Comparison of ENCODE assay signal across 21 cellular contexts in genomic region chr17:50136096-50136687, GRCh38. TPM values are rescaled to one million over a fixed set of nuclear protein-coding genes. Genes with fewer than 3 reads are reported as not detected.
DNase-seq lines count a peak whose midpoint lies in the region; ATAC-seq, FAIRE-seq and TF ChIP-seq lines count a peak whose summit lies in the region.
"Had no signal": no experiment of that assay in that cellular context is flagged by ENCODE, and none has a peak within 500 bp of the region (broad histone marks: within the 10 kb centered on the region; RNA-seq: fewer than 3 reads in every experiment).

No MANE protein-coding gene starts in this region.

- no peak for DNase-seq in T-helper 2 cell treated with Interferon-gamma antibody and Interleukin-4, amounts not matched to agents 5 μg/mL and 100 μg/mL, for 36 hours (ENCODE audit: low spot score)
- DNase-seq in T-helper 2 cell (no peak), HepG2 (ENCODE audit: low spot score) (no peak), right lobe of liver (no peak), memory B cell (ENCODE audit: low spot score in 2 of 2) (no peak), NCI-H226 (no peak), NOMO-1 (lab: John Stamatoyannopoulos, UW; ENCODE audit: unreplicated experiment in 2 of 2) (no peak), chondrocyte (ENCODE audit: low spot score) (no peak)
- DNase-seq: GM23248, H9, KG1, NCI-H1092 treated with DMSO at 0.1 percent for 48 hours, NCI-H1436 treated with DMSO at 0.1 percent for 48 hours, NCI-H1930, NCI-H510A, SIG-M5 had no signal

- peaks cover 75% of the 10 kb centered on the region for H3K36me3 Mint-ChIP-seq in T-helper 2 cell treated with Interferon-gamma antibody and Interleukin-4, amounts not matched to agents 5 μg/mL and 100 μg/mL, for 36 hours (ENCODE audit: low read depth)
- H3K36me3 Mint-ChIP-seq in memory B cell (peaks cover 36% of the 10 kb centered on the region), chondrocyte (ENCODE audit: low read depth) (peaks cover 45% of the 10 kb centered on the region)

- H3K27me3 ChIP-seq in HepG2 (ENCODE audit: control insufficient read depth in 1 of 2, insufficient read depth in 2 of 2, low read length in 2 of 2), result no peaks in the 10 kb centered on the region
- H3K27me3 ChIP-seq in right lobe of liver, result no peaks in the 10 kb centered on the region

- no peak overlapping the region for H3K9ac ChIP-seq in HepG2 (ENCODE audit: insufficient read depth, low read depth, low read length)
- H3K9ac ChIP-seq: BLaER1 treated with 17β-estradiol and CSF1 and Interleukin-3, amounts not matched to agents 10 nM and 100 nM; GM23248 had no signal

- H4K20me1 ChIP-seq in HepG2 (ENCODE audit: insufficient read depth, low read length), result peaks cover 6% of the 10 kb centered on the region; the same call in 1 of the 2 replicates

- no TSS peak for BruUV-seq in HepG2 (replicated peaks; lab: Mats Ljungman, UMichigan)

- in situ Hi-C loops in HepG2 (cut with HindIII; ENCODE audit: extremely low pct_ligation_motif_present, low pct_unique_long_range_greater_than_20kb), result no loop called here

- WGBS in HepG2 (ENCODE audit: low lambda C conversion rate), result 98% methylated on average over 11 of the region's 11 CpGs
- WGBS in right lobe of liver (ENCODE audit: insufficient coverage, low coverage, low lambda C conversion rate, missing lambda C conversion rate), result 100% methylated on average over 3 of the region's 11 CpGs

- H3K27ac Mint-ChIP-seq in T-helper 2 cell treated with Interferon-gamma antibody and Interleukin-4, amounts not matched to agents 5 μg/mL and 100 μg/mL, for 36 hours, result peak overlapping the region; percentile 45
- H3K27ac Mint-ChIP-seq in memory B cell (peak overlapping the region; percentile 85), chondrocyte (ENCODE audit: unreplicated experiment) (no peak overlapping the region)

- H3K4me3 Mint-ChIP-seq in T-helper 2 cell treated with Interferon-gamma antibody and Interleukin-4, amounts not matched to agents 5 μg/mL and 100 μg/mL, for 36 hours, result no peak overlapping the region
- H3K4me3 Mint-ChIP-seq in memory B cell, result no peak overlapping the region
- H3K4me3 Mint-ChIP-seq in chondrocyte (ENCODE audit: unreplicated experiment), result no peak overlapping the region
- H3K4me3 Mint-ChIP-seq: CD4-positive, alpha-beta memory T cell; H9 had no signal

- ATAC-seq in HepG2 (no peak), right lobe of liver (no peak), memory B cell (ENCODE audit: low read depth) (no peak)

- TF ChIP-seq POLR2A in HepG2 (IDR thresholded peaks at IDR 0.05; ENCODE audit: insufficient read depth in 1 of 2, low read depth in 2 of 2, low read length in 2 of 2) (no peak), right lobe of liver (IDR thresholded peaks at IDR 0.05) (no peak)

- H3K4me1 Mint-ChIP-seq in T-helper 2 cell treated with Interferon-gamma antibody and Interleukin-4, amounts not matched to agents 5 μg/mL and 100 μg/mL, for 36 hours (ENCODE audit: low read depth), result peaks cover 36% of the 10 kb centered on the region
- H3K4me1 Mint-ChIP-seq in memory B cell (peaks cover 35% of the 10 kb centered on the region), chondrocyte (ENCODE audit: low read depth) (peaks cover 35% of the 10 kb centered on the region)

- H3K9me3 ChIP-seq in HepG2 (ENCODE audit: low read length) (no peaks in the 10 kb centered on the region), right lobe of liver (no peaks in the 10 kb centered on the region)
- H3K9me3 ChIP-seq: BLaER1 treated with 17β-estradiol and CSF1 and Interleukin-3, amounts not matched to agents 10 nM and 100 nM had no signal

- no peak overlapping the region for H3K4me2 ChIP-seq in HepG2 (ENCODE audit: low read depth, low read length)
- H3K4me2 ChIP-seq: BLaER1 treated with 17β-estradiol and CSF1 and Interleukin-3, amounts not matched to agents 10 nM and 100 nM had no signal

- H3K9me3 Mint-ChIP-seq in T-helper 2 cell treated with Interferon-gamma antibody and Interleukin-4, amounts not matched to agents 5 μg/mL and 100 μg/mL, for 36 hours, result no peaks in the 10 kb centered on the region
- no peaks in the 10 kb centered on the region for H3K9me3 Mint-ChIP-seq in memory B cell
- H3K9me3 Mint-ChIP-seq in chondrocyte (ENCODE audit: low read depth), result no peaks in the 10 kb centered on the region
- H3K9me3 Mint-ChIP-seq: H9 had no signal

- no peak overlapping the region for H2AFZ ChIP-seq in HepG2 (ENCODE audit: low read length)
- H2AFZ ChIP-seq: GM23248 had no signal

- H3K4me1 ChIP-seq in HepG2 (ENCODE audit: insufficient read depth, low read length) (peaks cover 39% of the 10 kb centered on the region), right lobe of liver (peaks cover 0 to 9% (median 0%) of the 10 kb centered on the region in 4 donors)

- H3K27me3 Mint-ChIP-seq in T-helper 2 cell treated with Interferon-gamma antibody and Interleukin-4, amounts not matched to agents 5 μg/mL and 100 μg/mL, for 36 hours (ENCODE audit: low read depth), result no peaks in the 10 kb centered on the region
- H3K27me3 Mint-ChIP-seq in memory B cell, result peaks cover 1% of the 10 kb centered on the region
- no peaks in the 10 kb centered on the region for H3K27me3 Mint-ChIP-seq in chondrocyte (ENCODE audit: low read depth)

- TF ChIP-seq CTCF in HepG2 (CRISPR knock-in tag; IDR thresholded peaks at IDR 0.05), result no peak
- TF ChIP-seq CTCF in right lobe of liver (IDR thresholded peaks at IDR 0.05), result no peak
- no peak for TF ChIP-seq CTCF in chondrocyte (IDR thresholded peaks at IDR 0.05)

- POLR2A ChIA-PET in HepG2 (lab: Yijun Ruan, JAX), result no interaction called here

- CTCF ChIA-PET in HepG2 (lab: Yijun Ruan, JAX; ENCODE audit: low intra/inter-chr PET ratio, low total read pairs), result no interaction called here

- intact Hi-C loops in HepG2 (cut with micrococcal nuclease; ENCODE audit: unreplicated experiment), result no loop called here
- intact Hi-C loops in right lobe of liver (cut with DNase I), result no loop called here

- H3K36me3 ChIP-seq in HepG2 (replicated peaks in 1 of 2; ENCODE audit: control insufficient read depth in 1 of 2, insufficient read depth in 2 of 2, low read length in 2 of 2) (peaks cover 34 to 44% of the 10 kb centered on the region in 2 experiments; a peak in 4 of 5 replicates), right lobe of liver (peaks cover 5 to 50% (median 11%) of the 10 kb centered on the region in 4 donors)

- TF ChIP-seq RAD21 in HepG2 (CRISPR knock-in tag; IDR thresholded peaks at IDR 0.05), result no peak

- no peak for TF ChIP-seq EP300 in HepG2 (IDR thresholded peaks at IDR 0.05; ENCODE audit: low read depth in 2 of 2, low read length in 2 of 2)
- no peak for TF ChIP-seq EP300 in HepG2 (CRISPR knock-in tag; IDR thresholded peaks at IDR 0.05; ENCODE audit: borderline replicate concordance)

- no peak overlapping the region for H3K4me3 ChIP-seq in HepG2 (replicated peaks in 1 of 3; ENCODE audit: insufficient read depth in 1 of 3, low read depth in 2 of 3, low read length in 3 of 3)
- no peak overlapping the region for H3K4me3 ChIP-seq in right lobe of liver
- H3K4me3 ChIP-seq: BLaER1 treated with 17β-estradiol and CSF1 and Interleukin-3, amounts not matched to agents 10 nM and 100 nM; GM23248 had no signal

- no peaks in the 10 kb centered on the region for H3K79me2 ChIP-seq in HepG2 (ENCODE audit: insufficient read depth, low read length)

- H3K27ac ChIP-seq in HepG2 (ENCODE audit: extremely low read length, insufficient read depth, low read length) (no peak overlapping the region), right lobe of liver (no peak overlapping the region)
- H3K27ac ChIP-seq: 22Rv1; BLaER1 treated with 17β-estradiol and CSF1 and Interleukin-3, amounts not matched to agents 10 nM and 100 nM; GM23248 had no signal

- FAIRE-seq in HepG2 (lab: Jason Lieb, UNC), result no peak
- FAIRE-seq: GM12892 had no signal

RNA-seq across cellular contexts. Expression of gene SAMD14, which starts 6.2 kb away (rescaled TPM):
- total RNA-seq in HepG2 (2016; rRNA removed; fragmentation: Illumina TruSeq; extraction: Trizol) (0.07 TPM in 1 of 2 replicates, not detected in the other), right lobe of liver (1 to 10 TPM in 2 of 6 experiments, under 1 TPM in 3, not detected in 1; 0.50 to 3.8 (median 0.77) TPM), chondrocyte (26.0 to 29.4 TPM (median 27.6 TPM) in 3 replicates)
- 0.18 and 0.20 TPM in 2 replicates for total RNA-seq in HepG2 (2016; cell fraction: cytosol; rRNA removed; fragmentation: Illumina TruSeq; extraction: Trizol; ENCODE audit: low read depth)
- total RNA-seq in HepG2 (2016; cell fraction: insoluble cytoplasmic fraction; rRNA removed; fragmentation: Illumina TruSeq; extraction: Trizol), result 0.04 TPM in 1 of 2 replicates, not detected in the other
- total RNA-seq in HepG2 (2016; cell fraction: membrane; rRNA removed; fragmentation: Illumina TruSeq; extraction: Trizol), result 0.09 and 0.14 TPM in 2 replicates
- total RNA-seq in HepG2 (2016; cell fraction: nucleus; rRNA removed; fragmentation: Illumina TruSeq; extraction: Trizol), result 0.09 TPM in 2 replicates
- 0.22 TPM in 1 of 2 replicates, not detected in the other for polyA plus RNA-seq in HepG2 (2011; rRNA removed)
- 0.01 and 0.04 TPM in 2 replicates for polyA plus RNA-seq in HepG2 (2011; cell fraction: cytosol; rRNA removed)
- 0.24 and 0.29 TPM in 2 replicates for polyA plus RNA-seq in HepG2 (2011; cell fraction: nucleus; rRNA removed)
- polyA plus RNA-seq in HepG2 (2012), result 0.08 and 0.11 TPM in 2 replicates
- not detected in 2 replicates for polyA plus RNA-seq in HepG2 (2016; cell fraction: cytosol; fragmentation: Illumina TruSeq; extraction: Trizol; ENCODE audit: low read depth)
- polyA plus RNA-seq in HepG2 (2016; cell fraction: insoluble cytoplasmic fraction; fragmentation: Illumina TruSeq; extraction: Trizol; ENCODE audit: low read depth), result 0.16 TPM in 1 of 2 replicates, not detected in the other
- 0.19 TPM in 2 replicates for polyA plus RNA-seq in HepG2 (2016; cell fraction: membrane; fragmentation: Illumina TruSeq; extraction: Trizol; ENCODE audit: low read depth)
- 0.53 TPM in 1 of 2 replicates, not detected in the other for polyA plus RNA-seq in HepG2 (2016; cell fraction: nucleus; fragmentation: Illumina TruSeq; extraction: Trizol; ENCODE audit: insufficient read depth, low read depth)
- 0.28 and 0.30 TPM in 2 replicates for polyA minus RNA-seq in HepG2 (2011; rRNA and poly(A)+ RNA removed; ENCODE audit: low replicate concordance)
- 0.09 and 0.20 TPM in 2 replicates for polyA minus RNA-seq in HepG2 (2011; cell fraction: cytosol; rRNA and poly(A)+ RNA removed)
- polyA minus RNA-seq in HepG2 (2011; cell fraction: nucleus; rRNA and poly(A)+ RNA removed), result 0.39 and 0.99 TPM in 2 replicates
- total RNA-seq: HT1080 had no signal

RNA-seq across cellular contexts. Expression of gene PPP1R9B, which starts 14.3 kb away (rescaled TPM):
- total RNA-seq in HepG2 (2016; rRNA removed; fragmentation: Illumina TruSeq; extraction: Trizol), result 11.0 and 15.8 TPM in 2 replicates
- 1.3 and 1.6 TPM in 2 replicates for total RNA-seq in HepG2 (2016; cell fraction: cytosol; rRNA removed; fragmentation: Illumina TruSeq; extraction: Trizol; ENCODE audit: low read depth)
- 8.3 and 16.2 TPM in 2 replicates for total RNA-seq in HepG2 (2016; cell fraction: insoluble cytoplasmic fraction; rRNA removed; fragmentation: Illumina TruSeq; extraction: Trizol)
- total RNA-seq in HepG2 (2016; cell fraction: membrane; rRNA removed; fragmentation: Illumina TruSeq; extraction: Trizol), result 7.0 and 7.3 TPM in 2 replicates
- total RNA-seq in HepG2 (2016; cell fraction: nucleus; rRNA removed; fragmentation: Illumina TruSeq; extraction: Trizol), result 10.9 and 13.5 TPM in 2 replicates
- 8.7 and 9.4 TPM in 2 replicates for polyA plus RNA-seq in HepG2 (2011; rRNA removed)
- polyA plus RNA-seq in HepG2 (2011; cell fraction: cytosol; rRNA removed), result 7.4 and 9.0 TPM in 2 replicates
- polyA plus RNA-seq in HepG2 (2011; cell fraction: nucleus; rRNA removed), result 13.1 and 16.4 TPM in 2 replicates
- polyA plus RNA-seq in HepG2 (2012), result 9.8 and 11.6 TPM in 2 replicates
- polyA plus RNA-seq in HepG2 (2016; cell fraction: cytosol; fragmentation: Illumina TruSeq; extraction: Trizol; ENCODE audit: low read depth), result 1.2 and 1.4 TPM in 2 replicates
- polyA plus RNA-seq in HepG2 (2016; cell fraction: insoluble cytoplasmic fraction; fragmentation: Illumina TruSeq; extraction: Trizol; ENCODE audit: low read depth), result 14.2 and 17.2 TPM in 2 replicates
- 7.2 TPM in 2 replicates for polyA plus RNA-seq in HepG2 (2016; cell fraction: membrane; fragmentation: Illumina TruSeq; extraction: Trizol; ENCODE audit: low read depth)
- 35.0 and 35.2 TPM in 2 replicates for polyA plus RNA-seq in HepG2 (2016; cell fraction: nucleus; fragmentation: Illumina TruSeq; extraction: Trizol; ENCODE audit: insufficient read depth, low read depth)
- polyA minus RNA-seq in HepG2 (2011; rRNA and poly(A)+ RNA removed; ENCODE audit: low replicate concordance), result 15.4 and 32.3 TPM in 2 replicates
- 7.3 and 11.8 TPM in 2 replicates for polyA minus RNA-seq in HepG2 (2011; cell fraction: cytosol; rRNA and poly(A)+ RNA removed)
- polyA minus RNA-seq in HepG2 (2011; cell fraction: nucleus; rRNA and poly(A)+ RNA removed), result 7.8 and 9.3 TPM in 2 replicates
- total RNA-seq in right lobe of liver, result 10 to 100 TPM in 5 of 6 experiments, 1 to 10 TPM in 1; 9.9 to 18.1 (median 12.0) TPM
- total RNA-seq in chondrocyte, result 75.4 to 84.2 TPM (median 79.3 TPM) in 3 replicates

RNA-seq across cellular contexts. Expression of gene SGCA, which starts 29.6 kb away (rescaled TPM):
- total RNA-seq in HepG2 (2016; rRNA removed; fragmentation: Illumina TruSeq; extraction: Trizol) (not detected in 2 replicates), right lobe of liver (1 to 10 TPM in 4 of 6 experiments, under 1 TPM in 2; 0.48 to 2.8 (median 1.6) TPM), chondrocyte (0.85 to 5.5 TPM (median 1.3 TPM) in 3 replicates)
- total RNA-seq in HepG2 (2016; cell fraction: cytosol; rRNA removed; fragmentation: Illumina TruSeq; extraction: Trizol; ENCODE audit: low read depth), result not detected in 2 replicates
- not detected in 2 replicates for total RNA-seq in HepG2 (2016; cell fraction: insoluble cytoplasmic fraction; rRNA removed; fragmentation: Illumina TruSeq; extraction: Trizol)
- total RNA-seq in HepG2 (2016; cell fraction: membrane; rRNA removed; fragmentation: Illumina TruSeq; extraction: Trizol), result not detected in 2 replicates
- total RNA-seq in HepG2 (2016; cell fraction: nucleus; rRNA removed; fragmentation: Illumina TruSeq; extraction: Trizol), result not detected in 2 replicates
- polyA plus RNA-seq in HepG2 (2011; rRNA removed), result not detected in 2 replicates
- polyA plus RNA-seq in HepG2 (2011; cell fraction: cytosol; rRNA removed), result not detected in 2 replicates
- polyA plus RNA-seq in HepG2 (2011; cell fraction: nucleus; rRNA removed), result 0.42 TPM in 1 of 2 replicates, not detected in the other
- not detected in 2 replicates for polyA plus RNA-seq in HepG2 (2012)
- polyA plus RNA-seq in HepG2 (2016; cell fraction: cytosol; fragmentation: Illumina TruSeq; extraction: Trizol; ENCODE audit: low read depth), result not detected in 2 replicates
- not detected in 2 replicates for polyA plus RNA-seq in HepG2 (2016; cell fraction: insoluble cytoplasmic fraction; fragmentation: Illumina TruSeq; extraction: Trizol; ENCODE audit: low read depth)
- polyA plus RNA-seq in HepG2 (2016; cell fraction: membrane; fragmentation: Illumina TruSeq; extraction: Trizol; ENCODE audit: low read depth), result not detected in 2 replicates
- polyA plus RNA-seq in HepG2 (2016; cell fraction: nucleus; fragmentation: Illumina TruSeq; extraction: Trizol; ENCODE audit: insufficient read depth, low read depth), result not detected in 2 replicates
- polyA minus RNA-seq in HepG2 (2011; rRNA and poly(A)+ RNA removed; ENCODE audit: low replicate concordance), result 0.19 TPM in 1 of 2 replicates, not detected in the other
- not detected in 2 replicates for polyA minus RNA-seq in HepG2 (2011; cell fraction: cytosol; rRNA and poly(A)+ RNA removed)
- not detected in 2 replicates for polyA minus RNA-seq in HepG2 (2011; cell fraction: nucleus; rRNA and poly(A)+ RNA removed)
- total RNA-seq: CD4-positive, alpha-beta memory T cell; GM23248; HT1080 had no signal
- polyA plus RNA-seq: CD4-positive, alpha-beta memory T cell had no signal

RNA-seq across cellular contexts. Expression of gene PDK2, which starts 41.0 kb away (rescaled TPM):
- 18.5 and 19.2 TPM in 2 replicates for total RNA-seq in HepG2 (2016; rRNA removed; fragmentation: Illumina TruSeq; extraction: Trizol)
- 6.4 and 13.9 TPM in 2 replicates for total RNA-seq in HepG2 (2016; cell fraction: cytosol; rRNA removed; fragmentation: Illumina TruSeq; extraction: Trizol; ENCODE audit: low read depth)
- total RNA-seq in HepG2 (2016; cell fraction: insoluble cytoplasmic fraction; rRNA removed; fragmentation: Illumina TruSeq; extraction: Trizol), result 16.2 and 19.8 TPM in 2 replicates
- total RNA-seq in HepG2 (2016; cell fraction: membrane; rRNA removed; fragmentation: Illumina TruSeq; extraction: Trizol), result 10.9 and 11.9 TPM in 2 replicates
- 10.9 and 12.5 TPM in 2 replicates for total RNA-seq in HepG2 (2016; cell fraction: nucleus; rRNA removed; fragmentation: Illumina TruSeq; extraction: Trizol)
- polyA plus RNA-seq in HepG2 (2011; rRNA removed), result 59.7 and 66.6 TPM in 2 replicates
- 33.2 and 46.3 TPM in 2 replicates for polyA plus RNA-seq in HepG2 (2011; cell fraction: cytosol; rRNA removed)
- 86.5 and 102 TPM in 2 replicates for polyA plus RNA-seq in HepG2 (2011; cell fraction: nucleus; rRNA removed)
- polyA plus RNA-seq in HepG2 (2012), result 17.2 and 27.4 TPM in 2 replicates
- polyA plus RNA-seq in HepG2 (2016; cell fraction: cytosol; fragmentation: Illumina TruSeq; extraction: Trizol; ENCODE audit: low read depth), result 9.3 and 10.8 TPM in 2 replicates
- 22.3 and 32.8 TPM in 2 replicates for polyA plus RNA-seq in HepG2 (2016; cell fraction: insoluble cytoplasmic fraction; fragmentation: Illumina TruSeq; extraction: Trizol; ENCODE audit: low read depth)
- 12.0 and 14.3 TPM in 2 replicates for polyA plus RNA-seq in HepG2 (2016; cell fraction: membrane; fragmentation: Illumina TruSeq; extraction: Trizol; ENCODE audit: low read depth)
- 21.9 and 24.6 TPM in 2 replicates for polyA plus RNA-seq in HepG2 (2016; cell fraction: nucleus; fragmentation: Illumina TruSeq; extraction: Trizol; ENCODE audit: insufficient read depth, low read depth)
- 111 and 113 TPM in 2 replicates for polyA minus RNA-seq in HepG2 (2011; rRNA and poly(A)+ RNA removed; ENCODE audit: low replicate concordance)
- polyA minus RNA-seq in HepG2 (2011; cell fraction: cytosol; rRNA and poly(A)+ RNA removed), result 22.7 and 28.5 TPM in 2 replicates
- polyA minus RNA-seq in HepG2 (2011; cell fraction: nucleus; rRNA and poly(A)+ RNA removed), result 44.5 and 48.7 TPM in 2 replicates
- total RNA-seq in right lobe of liver, result 10 to 100 TPM; 25.0 to 58.0 (median 44.8) TPM
- 28.9 to 38.0 TPM (median 31.1 TPM) in 3 replicates for total RNA-seq in chondrocyte
